In the genomic region with DNA sequence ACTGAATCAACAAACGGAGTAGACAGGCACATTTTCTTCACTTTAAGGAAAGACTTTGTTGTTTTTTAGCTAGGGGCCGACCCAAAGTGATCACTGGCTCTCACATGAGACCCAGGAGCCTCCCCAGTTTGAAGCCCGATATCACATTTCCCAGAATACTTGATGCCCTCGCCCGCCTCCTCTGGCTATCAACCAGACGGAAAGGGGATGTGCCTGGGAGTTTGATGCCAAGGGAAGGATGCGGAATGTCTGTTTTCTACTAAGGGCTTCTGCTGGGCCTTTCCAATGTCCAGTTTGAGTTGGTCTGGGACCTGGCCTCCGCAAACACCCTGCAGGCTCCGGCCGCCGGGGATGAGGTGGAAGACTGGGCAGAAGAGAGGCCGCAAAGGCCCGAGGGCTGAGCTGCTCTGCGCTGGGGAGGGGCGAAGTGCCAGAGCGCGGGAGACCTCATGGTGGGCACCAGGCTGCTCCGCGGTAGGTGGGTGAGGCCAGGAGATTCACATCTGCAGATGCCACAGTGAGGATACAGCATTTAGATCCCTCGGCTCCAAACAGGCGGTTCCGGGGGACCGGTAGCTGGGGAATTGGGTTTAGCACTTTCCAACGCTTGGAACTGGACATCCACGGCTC, we compare ENCODE assay signal across 1 cellular context.
A peak's percentile ranks its signal among the peaks of the same experiment; 100 is the strongest.
TF ChIP-seq lines count a peak whose summit lies in the region.

No MANE protein-coding gene starts in this region.

TF ChIP-seq in HEK293, 187 proteins besides CTCF, POLR2A, EP300 and RAD21 (continued from another document):
- 0 out of 2 replicates have a peak, but pooled peaks have one; percentile 8 for TF ChIP-seq PRDM10 (tag by site-specific recombination; IDR thresholded peaks at IDR 0.05)
